23 cellular contexts compared by ENCODE assay signal in the genomic region with DNA sequence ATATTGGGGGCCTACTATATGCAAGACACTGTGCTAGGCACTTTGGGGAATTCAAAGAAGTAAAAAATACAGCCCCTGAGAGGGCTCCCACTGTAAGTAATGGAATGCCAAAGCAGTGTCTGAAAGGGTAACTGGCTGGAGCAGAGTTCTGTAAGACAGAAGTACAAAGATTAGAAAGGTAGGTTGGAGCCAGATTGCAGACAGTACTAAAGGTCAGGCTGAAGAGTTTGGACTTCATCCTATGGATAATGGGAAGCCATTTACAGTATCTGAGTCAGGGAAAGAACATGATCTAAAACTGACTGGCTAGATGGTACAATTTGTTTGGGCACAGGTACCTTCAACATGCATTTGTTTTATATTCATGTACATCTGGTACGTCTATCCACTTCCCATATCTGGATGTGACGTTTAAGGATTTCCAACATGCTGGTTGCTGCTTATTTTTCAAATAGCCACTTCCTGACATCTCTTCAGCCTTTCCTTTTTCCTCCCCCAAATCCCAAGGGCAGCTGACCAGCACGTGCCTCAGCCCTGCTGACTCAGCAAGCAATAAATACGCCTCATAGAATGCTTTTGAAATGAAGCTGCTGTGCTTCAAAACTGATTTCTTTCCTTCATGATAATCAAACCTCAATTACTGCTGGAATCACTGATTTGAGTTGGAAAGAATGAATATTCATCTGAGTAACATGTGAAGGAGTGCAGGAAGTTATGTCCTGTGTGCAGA. TPM values are rescaled to one million over a fixed set of nuclear protein-coding genes. Genes with fewer than 3 reads are reported as not detected.
DNase-seq lines count a peak whose midpoint lies in the region; ATAC-seq and TF ChIP-seq lines count a peak whose summit lies in the region.
"Had no signal": no experiment of that assay in that cellular context is flagged by ENCODE, and none has a peak within 500 bp of the region (broad histone marks: within the 10 kb centered on the region; RNA-seq: fewer than 3 reads in every experiment).

No MANE protein-coding gene starts in this region.

- H3K9ac ChIP-seq in mesenchymal stem cell (ENCODE audit: low read length), result no peak overlapping the region

- peak in 2 of 5 donors; percentile 15 to 19 for DNase-seq in heart left ventricle
- no peak for DNase-seq in right atrium auricular region (ENCODE audit: low spot score)
- DNase-seq in fibroblast of the aortic adventitia (ENCODE audit: low read depth), result peak; percentile 40
- peak; percentile 28 for DNase-seq in mesenchymal stem cell
- no peak for DNase-seq in NCI-H2029 (lab: John Stamatoyannopoulos, UW)
- no peak for DNase-seq in pons (ENCODE audit: low spot score)
- DNase-seq in T-helper 2 cell, result no peak
- DNase-seq: activated CD4-positive, alpha-beta memory T cell treated with anti-CD3 and anti-CD28 coated beads, Interleukin-2, amount 10 ng/mL, durations not matched to agents 7 days and 5 days; activated naive CD8-positive, alpha-beta T cell treated with anti-CD3 and anti-CD28 coated beads, Interleukin-2, amount 50 U/mL, for 24 hours; BE2C; effector memory CD8-positive, alpha-beta T cell; H9; left lung; natural killer cell; NCI-H1694; NCI-H2171; NCI-H524 treated with DMSO at 0.1 percent for 48 hours; Peyer's patch; T-helper 1 cell; upper lobe of right lung had no signal

- ATAC-seq in heart left ventricle (peak in 3 of 4 donors; percentile 29 to 81 (median 62)), GM18909 (IDR thresholded peaks at IDR 0.05; ENCODE audit: poor library complexity, unreplicated experiment) (no peak)
- ATAC-seq: activated CD4-positive, CD25-positive, alpha-beta regulatory T cell treated with anti-CD3 and anti-CD28 coated beads, Interleukin-2, amount 50 U/mL, for 24 hours; activated naive CD8-positive, alpha-beta T cell treated with anti-CD3 and anti-CD28 coated beads, Interleukin-2, amount 50 U/mL, for 24 hours; effector memory CD8-positive, alpha-beta T cell; left lung; natural killer cell; upper lobe of right lung had no signal

- H3K27me3 ChIP-seq in heart left ventricle, result no peaks in the 10 kb centered on the region
- no peaks in the 10 kb centered on the region for H3K27me3 ChIP-seq in right atrium auricular region
- peaks cover 0 to 3% of the 10 kb centered on the region in 2 experiments for H3K27me3 ChIP-seq in mesenchymal stem cell (ENCODE audit: control insufficient read depth in 1 of 2, insufficient read depth in 1 of 2, low read length in 2 of 2)
- H3K27me3 ChIP-seq: BE2C, left lung, Peyer's patch, upper lobe of right lung had no signal

- H3K4ac ChIP-seq in mesenchymal stem cell (ENCODE audit: low read depth in 1 of 2, low read length in 2 of 2), result peak overlapping the region in 1 of 2 experiments; percentile 41

- no peak overlapping the region for H4K8ac ChIP-seq in mesenchymal stem cell (ENCODE audit: low read length)

- H2AK5ac ChIP-seq in mesenchymal stem cell (ENCODE audit: low read length, severe bottlenecking), result no peak overlapping the region

- H3K27ac ChIP-seq in heart left ventricle (peak overlapping the region in 3 of 12 donors; percentile 39 to 45 (median 43)), right atrium auricular region (no peak overlapping the region), mesenchymal stem cell (ENCODE audit: low read length, poor library complexity, severe bottlenecking) (no peak overlapping the region)
- H3K27ac ChIP-seq: coronary artery, left lung, Peyer's patch, upper lobe of right lung had no signal

- H4K91ac ChIP-seq in mesenchymal stem cell (ENCODE audit: low read length), result no peak overlapping the region

- TF ChIP-seq CTCF in heart left ventricle (IDR thresholded peaks at IDR 0.05) (no peak), right atrium auricular region (IDR thresholded peaks at IDR 0.05) (no peak), fibroblast of the aortic adventitia (IDR thresholded peaks at IDR 0.05; ENCODE audit: insufficient read depth, low read length) (no peak)

- H3K14ac ChIP-seq in mesenchymal stem cell (ENCODE audit: low read length in 2 of 2), result no peak overlapping the region

- intact Hi-C loops in heart left ventricle (cut with DNase I), result loop anchor here in 1 of 10 donors (10.0 kb wide), 1 partner anchor 209 kb away; no protein-coding TSS in a partner anchor

- H2AFZ ChIP-seq in mesenchymal stem cell (ENCODE audit: low read depth, low read length), result no peak overlapping the region

- H3K4me3 ChIP-seq in heart left ventricle (no peak overlapping the region), right atrium auricular region (no peak overlapping the region), fibroblast of the aortic adventitia (ENCODE audit: low read depth, low read length) (no peak overlapping the region), mesenchymal stem cell (ENCODE audit: insufficient read depth in 1 of 2, low read depth in 1 of 2, low read length in 2 of 2) (no peak overlapping the region)
- H3K4me3 ChIP-seq: coronary artery, left lung, Peyer's patch, upper lobe of right lung had no signal

- H3K36me3 ChIP-seq in heart left ventricle (no peaks in the 10 kb centered on the region), right atrium auricular region (no peaks in the 10 kb centered on the region), mesenchymal stem cell (ENCODE audit: control insufficient read depth in 1 of 2, insufficient read depth in 2 of 2, low read depth in 1 of 2, low read length in 2 of 2) (no peaks in the 10 kb centered on the region)
- H3K36me3 ChIP-seq: BE2C, left lung, Peyer's patch, upper lobe of right lung had no signal

- H3K9me3 ChIP-seq in heart left ventricle (no peaks in the 10 kb centered on the region), right atrium auricular region (no peaks in the 10 kb centered on the region), mesenchymal stem cell (ENCODE audit: control insufficient read depth, low read length) (no peaks in the 10 kb centered on the region)
- H3K9me3 ChIP-seq: BE2C, left lung, Peyer's patch, upper lobe of right lung had no signal

- no peak overlapping the region for H3K18ac ChIP-seq in mesenchymal stem cell (ENCODE audit: low read depth in 1 of 2, low read length in 2 of 2)

- H3K4me1 ChIP-seq in heart left ventricle, result peaks cover 0 to 45% (median 8%) of the 10 kb centered on the region in 12 donors
- H3K4me1 ChIP-seq in right atrium auricular region, result peaks cover 0 to 9% of the 10 kb centered on the region in 2 donors
- peaks cover 2% of the 10 kb centered on the region for H3K4me1 ChIP-seq in mesenchymal stem cell (ENCODE audit: control insufficient read depth, insufficient read depth, low read depth, low read length)
- H3K4me1 ChIP-seq: BE2C, left lung, Peyer's patch, upper lobe of right lung had no signal

- H2BK5ac ChIP-seq in mesenchymal stem cell (ENCODE audit: low read depth, low read length, poor library complexity, severe bottlenecking), result no peak overlapping the region

- H2BK12ac ChIP-seq in mesenchymal stem cell (ENCODE audit: low read length in 2 of 2), result no peak overlapping the region

- WGBS in heart left ventricle, 4 donors, result 14 to 38% (median 30%) methylated on average over 4 of the region's 4 CpGs
- WGBS in mesenchymal stem cell, result 26% methylated on average over 3 of the region's 4 CpGs

- no peak overlapping the region for H3K4me2 ChIP-seq in mesenchymal stem cell (ENCODE audit: low read length, poor library complexity, severe bottlenecking)

- H3K23ac ChIP-seq in mesenchymal stem cell (ENCODE audit: low read length in 2 of 2), result no peak overlapping the region

- no peak overlapping the region for H2BK15ac ChIP-seq in mesenchymal stem cell (ENCODE audit: low read depth, poor library complexity, severe bottlenecking)

- peak overlapping the region; percentile 19 for H2BK120ac ChIP-seq in mesenchymal stem cell (ENCODE audit: low read depth, low read length)

- TF ChIP-seq POLR2A in heart left ventricle (IDR thresholded peaks at IDR 0.05), result no peak

- peaks cover 4% of the 10 kb centered on the region for H3K79me1 ChIP-seq in mesenchymal stem cell (replicated peaks; ENCODE audit: low read length, poor library complexity, severe bottlenecking)

RNA-seq across cellular contexts. Expression of a gene that starts 9.5 kb away (rescaled TPM):
- total RNA-seq in heart left ventricle, result 10 to 100 TPM; 14.0 to 23.0 (median 17.6) TPM
- polyA plus RNA-seq in heart left ventricle, result 10 to 100 TPM in 1 of 2 donors, 1 to 10 TPM in 1; 3.0 to 11.2 TPM
- 10 to 100 TPM; 16.8 to 22.6 TPM for total RNA-seq in right atrium auricular region
- 13.2 and 16.5 TPM in 2 replicates for total RNA-seq in fibroblast of the aortic adventitia (ENCODE audit: low replicate concordance)
- polyA plus RNA-seq in mesenchymal stem cell (2013, experiment 1 of 2), result 8.9 TPM
- polyA plus RNA-seq in mesenchymal stem cell (2013, experiment 2 of 2), result 8.3 TPM

Comparison
In these comparisons a context has a peak if more than half of its experiments do, and no peak if none do; other contexts are left out.
1. DNase-seq: peak in fibroblast of the aortic adventitia (single experiment) and mesenchymal stem cell (single experiment); none in right atrium auricular region (single experiment), NCI-H2029 (single experiment), pons (single experiment) and T-helper 2 cell (0 of 5).